1 cellular context compared by ENCODE assay signal in genomic region chr1:46677339-46677738, GRCh38.
TF ChIP-seq lines count a peak whose summit lies in the region.

No MANE protein-coding gene starts in this region.

TF ChIP-seq in GM12878, 131 proteins besides CTCF, POLR2A, EP300 and RAD21:
- TF ChIP-seq CHD1 (IDR thresholded peaks at IDR 0.05; ENCODE audit: low read depth, low read length) (no peak), ZSCAN29 (IDR thresholded peaks at IDR 0.05) (no peak), JUNB (IDR thresholded peaks at IDR 0.05) (no peak), YBX1 (IDR thresholded peaks at IDR 0.05) (no peak), ZNF687 (IDR thresholded peaks at IDR 0.05) (no peak), ZBTB11 (CRISPR knock-in tag; IDR thresholded peaks at IDR 0.05) (no peak), USF2 (IDR thresholded peaks at IDR 0.05; ENCODE audit: borderline replicate concordance, low read depth, low read length) (no peak), ZNF622 (IDR thresholded peaks at IDR 0.05) (no peak), NR2C1 (IDR thresholded peaks at IDR 0.05) (no peak), BMI1 (IDR thresholded peaks at IDR 0.05; ENCODE audit: borderline replicate concordance) (no peak), PML (IDR thresholded peaks at IDR 0.05; ENCODE audit: low read length) (no peak), SRF (IDR thresholded peaks at IDR 0.05; ENCODE audit: low read depth in 2 of 2, low read length in 2 of 2) (no peak), IKZF2 (IDR thresholded peaks at IDR 0.05) (no peak), POLR2AphosphoS2 (IDR thresholded peaks at IDR 0.05; ENCODE audit: low read depth, low read length) (no peak), NFXL1 (IDR thresholded peaks at IDR 0.05; ENCODE audit: borderline replicate concordance) (no peak), RCOR1 (conservative IDR thresholded peaks at IDR 0.05; ENCODE audit: low read depth, low read length) (no peak), KLF5 (IDR thresholded peaks at IDR 0.05; ENCODE audit: partially characterized antibody) (no peak), CREM (IDR thresholded peaks at IDR 0.05; ENCODE audit: low read depth) (no peak), ZNF24 (IDR thresholded peaks at IDR 0.05) (no peak), ZBTB4 (CRISPR knock-in tag; IDR thresholded peaks at IDR 0.05) (no peak)
